9 cellular contexts compared by ENCODE assay signal in the genomic region with DNA sequence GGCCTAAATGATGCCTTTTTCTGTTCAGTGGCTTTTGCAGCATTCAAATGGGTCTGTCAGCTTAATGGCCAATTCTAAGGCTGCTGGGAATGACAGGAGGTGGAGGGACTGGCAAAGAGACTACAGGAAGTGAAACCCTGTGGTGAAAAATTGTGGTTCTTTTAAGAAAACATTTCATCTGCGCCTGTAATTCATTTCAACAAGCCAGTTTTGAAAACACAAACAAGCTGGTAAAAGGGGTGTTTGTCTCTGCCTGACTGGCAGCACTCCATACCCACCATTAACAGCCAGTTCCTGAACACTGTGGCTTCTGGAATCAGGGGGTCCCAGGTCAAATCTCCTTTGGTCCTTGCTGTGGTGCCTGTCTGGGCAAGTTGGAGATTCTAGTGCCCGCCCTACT. TPM values are rescaled to one million over a fixed set of nuclear protein-coding genes. Genes with fewer than 3 reads are reported as not detected.
DNase-seq lines count a peak whose midpoint lies in the region; ATAC-seq and TF ChIP-seq lines count a peak whose summit lies in the region.
"Had no signal": no experiment of that assay in that cellular context is flagged by ENCODE, and none has a peak within 500 bp of the region (broad histone marks: within the 10 kb centered on the region; RNA-seq: fewer than 3 reads in every experiment).

No MANE protein-coding gene starts in this region.

- DNase-seq in EH (ENCODE audit: low read depth) (peak; percentile 62), NCI-H69 (lab: John Stamatoyannopoulos, UW) (peak; percentile 10), epithelial cell of prostate (ENCODE audit: low read depth, low spot score) (no peak), thyroid gland (no peak), retina (no peak), NCI-H2029 treated with DMSO at 0.1 percent for 48 hours (lab: John Stamatoyannopoulos, UW) (no peak), cortex of kidney (lab: John Stamatoyannopoulos, UW) (no peak)
- DNase-seq: activated CD4-positive, alpha-beta T cell treated with anti-CD3 and anti-CD28 coated beads, Interleukin-2, amount 50 U/mL, for 1 hour had no signal

- peaks cover 9% of the 10 kb centered on the region in 2 donors for H3K4me1 ChIP-seq in thyroid gland

- H3K27ac ChIP-seq in epithelial cell of prostate (peak overlapping the region; percentile 26), thyroid gland (no peak overlapping the region)

- H3K27me3 ChIP-seq in thyroid gland, result no peaks in the 10 kb centered on the region

- intact Hi-C loops in thyroid gland (cut with DNase I), result loop anchor here (10.0 kb wide), 1 partner anchor 345 kb away; the partner anchor contains the start of gene GTF3C1

- TF ChIP-seq CTCF in thyroid gland (IDR thresholded peaks at IDR 0.05), result no peak

- no peaks in the 10 kb centered on the region for H3K9me3 ChIP-seq in thyroid gland

- H3K4me3 ChIP-seq in thyroid gland (replicated peaks in 1 of 3), result no peak overlapping the region

- H3K36me3 ChIP-seq in thyroid gland, result no peaks in the 10 kb centered on the region

- TF ChIP-seq POLR2A in thyroid gland (IDR thresholded peaks at IDR 0.05), result no peak

- WGBS in thyroid gland, 2 donors, result 50 to 60% methylated on average over 2 of the region's 2 CpGs

- peak; percentile 35 for ATAC-seq in GM21390 (IDR thresholded peaks at IDR 0.05; ENCODE audit: unreplicated experiment)

RNA-seq across cellular contexts. Expression of gene KDM8, which starts 3.6 kb away (rescaled TPM):
- total RNA-seq in thyroid gland, result 10 to 100 TPM in 1 of 4 donors, 1 to 10 TPM in 3; 5.6 to 14.9 (median 9.6) TPM

Comparison
In these comparisons a context has a peak if more than half of its experiments do, and no peak if none do; other contexts are left out.
1. DNase-seq: peak in EH (single experiment) and NCI-H69 (single experiment); none in epithelial cell of prostate (single experiment), thyroid gland (0 of 2), retina (single experiment), NCI-H2029 treated with DMSO at 0.1 percent for 48 hours (single experiment) and cortex of kidney (single experiment).